Comparison of ENCODE assay signal across 17 cellular contexts in the genomic region with DNA sequence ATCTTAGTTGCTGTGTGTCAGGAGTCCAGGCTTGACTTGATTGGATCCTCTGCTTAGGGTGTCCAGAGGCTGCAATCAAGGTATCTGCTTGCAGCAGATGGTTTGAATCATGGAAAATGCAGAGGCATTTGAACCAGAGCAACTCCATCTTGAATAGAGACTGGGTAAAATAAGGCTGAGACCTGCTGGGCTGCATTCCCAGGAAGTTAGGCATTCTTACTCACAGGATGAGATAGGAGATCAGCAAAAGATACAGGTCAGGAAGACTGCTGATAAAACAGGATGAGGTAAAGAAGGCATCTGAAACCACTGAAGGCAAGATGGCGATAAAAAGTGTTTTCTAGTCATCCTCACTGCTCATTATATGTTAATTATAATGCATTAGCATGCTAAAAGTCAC.
DNase-seq lines count a peak whose midpoint lies in the region; ATAC-seq and TF ChIP-seq lines count a peak whose summit lies in the region.
"Had no signal": no experiment of that assay in that cellular context is flagged by ENCODE, and none has a peak within 500 bp of the region (broad histone marks: within the 10 kb centered on the region; RNA-seq: fewer than 3 reads in every experiment).

No MANE protein-coding gene starts in this region.

- POLR2A ChIA-PET in HEK293T (lab: Yijun Ruan, JAX): no interaction called here

- no peak for TF ChIP-seq CTCF in RWPE2 (IDR thresholded peaks at IDR 0.05; ENCODE audit: poor library complexity, severe bottlenecking)
- TF ChIP-seq CTCF in epithelial cell of esophagus (IDR thresholded peaks at IDR 0.05; ENCODE audit: insufficient read depth, low read depth, low read length, missing control alignments): no peak
- TF ChIP-seq CTCF in neural progenitor cell (IDR thresholded peaks at IDR 0.05): no peak

- 0 out of 3 replicates have a peak, but pooled peaks have one; percentile 20 for ATAC-seq in RWPE2 (ENCODE audit: low read depth)
- ATAC-seq: A549 had no signal

- H3K27ac ChIP-seq in RWPE2 (ENCODE audit: poor library complexity, severe bottlenecking) (no peak overlapping the region), neural progenitor cell (no peak overlapping the region)
- H3K27ac ChIP-seq: A549; BLaER1 treated with 17β-estradiol and CSF1 and Interleukin-3, amounts not matched to agents 10 nM and 100 nM; PC-9 had no signal

- no peaks in the 10 kb centered on the region for H3K79me2 ChIP-seq in neural progenitor cell (ENCODE audit: low read depth)

- H3K4me3 ChIP-seq in RWPE2 (ENCODE audit: severe bottlenecking): no peak overlapping the region
- H3K4me3 ChIP-seq in epithelial cell of esophagus (ENCODE audit: low read length): no peak overlapping the region
- H3K4me3 ChIP-seq in neural progenitor cell: no peak overlapping the region
- H3K4me3 ChIP-seq: A549; BLaER1 treated with 17β-estradiol and CSF1 and Interleukin-3, amounts not matched to agents 10 nM and 100 nM; PC-9 had no signal

- H3F3A ChIP-seq in neural progenitor cell (ENCODE audit: low read depth): no peaks in the 10 kb centered on the region

- no peaks in the 10 kb centered on the region for H3K27me3 ChIP-seq in RWPE2 (ENCODE audit: insufficient read depth, poor library complexity, severe bottlenecking)
- no peaks in the 10 kb centered on the region for H3K27me3 ChIP-seq in neural progenitor cell
- H3K27me3 ChIP-seq: BLaER1 treated with 17β-estradiol and CSF1 and Interleukin-3, amounts not matched to agents 10 nM and 100 nM had no signal

- CTCF ChIA-PET in HEK293T (lab: Yijun Ruan, JAX): no interaction called here

- H3K27ac Mint-ChIP-seq in neural progenitor cell: no peak overlapping the region
- H3K27ac Mint-ChIP-seq: CD8-positive, alpha-beta memory T cell had no signal

- no peak overlapping the region for H3K9ac ChIP-seq in neural progenitor cell
- H3K9ac ChIP-seq: BLaER1 treated with 17β-estradiol and CSF1 and Interleukin-3, amounts not matched to agents 10 nM and 100 nM had no signal

- H3K4me1 Mint-ChIP-seq in neural progenitor cell: peaks cover 30% of the 10 kb centered on the region
- H3K4me1 Mint-ChIP-seq: CD8-positive, alpha-beta memory T cell had no signal

- no peak overlapping the region for H3K4me3 Mint-ChIP-seq in neural progenitor cell
- H3K4me3 Mint-ChIP-seq: CD8-positive, alpha-beta memory T cell had no signal

- no peaks in the 10 kb centered on the region for H4K20me1 ChIP-seq in neural progenitor cell (ENCODE audit: low read depth)
- H4K20me1 ChIP-seq: BLaER1 treated with 17β-estradiol and CSF1 and Interleukin-3, amounts not matched to agents 10 nM and 100 nM had no signal

- H3K9me3 Mint-ChIP-seq in neural progenitor cell: peaks cover 7% of the 10 kb centered on the region

- peaks cover 8% of the 10 kb centered on the region for H3K36me3 Mint-ChIP-seq in neural progenitor cell
- H3K36me3 Mint-ChIP-seq: CD8-positive, alpha-beta memory T cell had no signal

- H3K36me3 ChIP-seq in RWPE2 (ENCODE audit: low read depth) (no peaks in the 10 kb centered on the region), neural progenitor cell (no peaks in the 10 kb centered on the region)
- H3K36me3 ChIP-seq: BLaER1 treated with 17β-estradiol and CSF1 and Interleukin-3, amounts not matched to agents 10 nM and 100 nM had no signal

- peak; percentile 42 for DNase-seq in ELF-1 (ENCODE audit: low read depth, low spot score)
- DNase-seq in RWPE2 (ENCODE audit: low spot score): no peak
- DNase-seq in epithelial cell of esophagus (ENCODE audit: low read depth): peak; percentile 50
- DNase-seq in neural progenitor cell (ENCODE audit: low spot score): no peak
- no peak for DNase-seq in HuH-7 (ENCODE audit: low spot score)
- no peak for DNase-seq in HEK293T (ENCODE audit: extremely low spot score)
- no peak for DNase-seq in activated CD4-positive, alpha-beta T cell treated with anti-CD3 and anti-CD28 coated beads for 1 hour
- DNase-seq: CD8-positive, alpha-beta memory T cell; GF-D8; MM.1S; NCI-H187 treated with DMSO at 0.1 percent for 48 hours; NCI-H2171; NCI-H510A; NCI-H82 had no signal

- H2AFZ ChIP-seq in neural progenitor cell (replicated peaks): peak overlapping the region; percentile 36

- peaks cover 2% of the 10 kb centered on the region for H3K27me3 Mint-ChIP-seq in neural progenitor cell (ENCODE audit: insufficient read depth, low read depth)

- H3K4me2 ChIP-seq in neural progenitor cell: no peak overlapping the region
- H3K4me2 ChIP-seq: A549; BLaER1 treated with 17β-estradiol and CSF1 and Interleukin-3, amounts not matched to agents 10 nM and 100 nM; PC-9 had no signal

- H3K9me3 ChIP-seq in RWPE2 (ENCODE audit: severe bottlenecking) (no peaks in the 10 kb centered on the region), neural progenitor cell (ENCODE audit: low read depth) (no peaks in the 10 kb centered on the region)
- H3K9me3 ChIP-seq: A549; BLaER1 treated with 17β-estradiol and CSF1 and Interleukin-3, amounts not matched to agents 10 nM and 100 nM had no signal

- H3K4me1 ChIP-seq in RWPE2 (ENCODE audit: insufficient read depth, poor library complexity, severe bottlenecking) (peaks cover 15% of the 10 kb centered on the region), neural progenitor cell (no peaks in the 10 kb centered on the region)
- H3K4me1 ChIP-seq: BLaER1 treated with 17β-estradiol and CSF1 and Interleukin-3, amounts not matched to agents 10 nM and 100 nM had no signal

TF ChIP-seq in HEK293T, 16 proteins besides CTCF, POLR2A, EP300 and RAD21:
- TF ChIP-seq CTBP1 (IDR thresholded peaks at IDR 0.05; ENCODE audit: borderline replicate concordance) (no peak), LEF1 (IDR thresholded peaks at IDR 0.05; ENCODE audit: borderline replicate concordance) (no peak)
TF ChIP-seq in HEK293T: peak in this region for 0.

Comparison
In these comparisons a context has a peak if more than half of its experiments do, and no peak if none do; other contexts are left out.
1. DNase-seq: peak in ELF-1 (single experiment) and epithelial cell of esophagus (single experiment); none in RWPE2 (single experiment), neural progenitor cell (single experiment), HuH-7 (single experiment), HEK293T (single experiment) and activated CD4-positive, alpha-beta T cell treated with anti-CD3 and anti-CD28 coated beads for 1 hour (single experiment).